2 cellular contexts compared by ENCODE assay signal in genomic region chr9:97744710-97745708, GRCh38.
A peak's percentile ranks its signal among the peaks of the same experiment; 100 is the strongest.
TF ChIP-seq lines count a peak whose summit lies in the region.

No MANE protein-coding gene starts in this region.

TF ChIP-seq in IMR-90, 13 proteins besides CTCF, POLR2A, EP300 and RAD21:
- TF ChIP-seq BHLHE40 (IDR thresholded peaks at IDR 0.05; ENCODE audit: low read depth, low read length): peak; percentile 59
- TF ChIP-seq CEBPB (IDR thresholded peaks at IDR 0.05; ENCODE audit: low read depth, low read length): no peak
TF ChIP-seq in IMR-90: peak in this region for 1.

TF ChIP-seq in GM12878, 131 proteins besides CTCF, POLR2A, EP300 and RAD21:
- TF ChIP-seq IRF3 (IDR thresholded peaks at IDR 0.05): no peak
- TF ChIP-seq REST (IDR thresholded peaks at IDR 0.05; ENCODE audit: low read depth, low read length): peak; percentile 69; the same call in 1 of the 2 replicates
- TF ChIP-seq CREB1 (IDR thresholded peaks at IDR 0.05; ENCODE audit: low read depth): no peak
- no peak for TF ChIP-seq MTA2 (IDR thresholded peaks at IDR 0.05; ENCODE audit: low read depth)
- TF ChIP-seq KAT2A (conservative IDR thresholded peaks at IDR 0.05; ENCODE audit: control insufficient read depth, low read depth, low read length): no peak
